In genomic region chr12:34391771-34392581, GRCh38 we compare ENCODE assay signal across 1 cellular context.
TF ChIP-seq lines count a peak whose summit lies in the region.

No MANE protein-coding gene starts in this region.

TF ChIP-seq in HepG2, 621 proteins besides CTCF, POLR2A, EP300 and RAD21 (continued from another document):
- TF ChIP-seq, protein P1, sequence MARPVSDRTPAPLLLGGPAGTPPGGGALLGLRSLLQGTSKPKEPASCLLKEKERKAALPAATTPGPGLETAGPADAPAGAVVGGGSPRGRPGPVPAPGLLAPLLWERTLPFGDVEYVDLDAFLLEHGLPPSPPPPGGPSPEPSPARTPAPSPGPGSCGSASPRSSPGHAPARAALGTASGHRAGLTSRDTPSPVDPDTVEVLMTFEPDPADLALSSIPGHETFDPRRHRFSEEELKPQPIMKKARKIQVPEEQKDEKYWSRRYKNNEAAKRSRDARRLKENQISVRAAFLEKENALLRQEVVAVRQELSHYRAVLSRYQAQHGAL (CRISPR knock-in tag; IDR thresholded peaks at IDR 0.05; ENCODE audit: not compliant biosample characterization): no peak
- TF ChIP-seq, protein P2, sequence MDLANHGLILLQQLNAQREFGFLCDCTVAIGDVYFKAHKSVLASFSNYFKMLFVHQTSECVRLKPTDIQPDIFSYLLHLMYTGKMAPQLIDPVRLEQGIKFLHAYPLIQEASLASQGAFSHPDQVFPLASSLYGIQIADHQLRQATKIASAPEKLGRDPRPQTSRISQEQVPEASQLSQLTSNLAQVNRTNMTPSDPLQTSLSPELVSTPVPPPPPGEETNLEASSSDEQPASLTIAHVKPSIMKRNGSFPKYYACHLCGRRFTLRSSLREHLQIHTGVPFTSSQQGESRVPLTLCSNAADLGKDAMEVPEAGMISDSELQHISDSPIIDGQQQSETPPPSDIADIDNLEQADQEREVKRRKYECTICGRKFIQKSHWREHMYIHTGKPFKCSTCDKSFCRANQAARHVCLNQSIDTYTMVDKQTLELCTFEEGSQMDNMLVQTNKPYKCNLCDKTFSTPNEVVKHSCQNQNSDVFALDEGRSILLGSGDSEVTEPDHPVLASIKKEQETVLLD (CRISPR knock-in tag; IDR thresholded peaks at IDR 0.05; ENCODE audit: low read depth): no peak
- no peak for TF ChIP-seq ZEB1 (IDR thresholded peaks at IDR 0.05; ENCODE audit: insufficient replicate concordance, low read depth)
- TF ChIP-seq ZNF839 (CRISPR knock-in tag; IDR thresholded peaks at IDR 0.05; ENCODE audit: borderline replicate concordance): no peak
- TF ChIP-seq CEBPB (IDR thresholded peaks at IDR 0.05; ENCODE audit: borderline replicate concordance, low read depth, low read length): no peak
- TF ChIP-seq ZNF10 (CRISPR knock-in tag; IDR thresholded peaks at IDR 0.05; ENCODE audit: borderline replicate concordance, low read depth): no peak
- TF ChIP-seq ZNF549 (CRISPR knock-in tag; IDR thresholded peaks at IDR 0.05): no peak
